Comparison of ENCODE assay signal across 1 cellular context in the genomic region with DNA sequence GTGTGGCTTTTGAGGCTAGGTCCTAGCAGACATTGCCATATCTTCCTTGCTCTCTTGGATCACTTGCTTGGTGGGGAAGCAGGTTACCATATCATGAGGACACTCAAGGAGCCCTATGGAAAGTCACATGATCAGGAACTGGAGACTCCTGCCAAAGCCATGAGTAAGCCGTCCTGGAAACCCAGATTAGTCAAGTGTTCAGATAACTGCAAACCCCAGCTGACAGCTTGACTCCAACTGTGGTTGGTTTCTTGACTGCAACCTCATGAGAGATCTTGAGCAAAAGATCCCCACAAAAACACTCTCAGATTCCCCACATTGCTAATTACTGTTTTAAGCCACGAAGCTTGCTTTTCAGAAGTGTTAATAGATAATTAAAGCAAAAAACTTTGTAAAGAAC.
TF ChIP-seq lines count a peak whose summit lies in the region.

No MANE protein-coding gene starts in this region.

TF ChIP-seq in GM12878, 131 proteins besides CTCF, POLR2A, EP300 and RAD21 (continued from another document):
- TF ChIP-seq, protein P1, sequence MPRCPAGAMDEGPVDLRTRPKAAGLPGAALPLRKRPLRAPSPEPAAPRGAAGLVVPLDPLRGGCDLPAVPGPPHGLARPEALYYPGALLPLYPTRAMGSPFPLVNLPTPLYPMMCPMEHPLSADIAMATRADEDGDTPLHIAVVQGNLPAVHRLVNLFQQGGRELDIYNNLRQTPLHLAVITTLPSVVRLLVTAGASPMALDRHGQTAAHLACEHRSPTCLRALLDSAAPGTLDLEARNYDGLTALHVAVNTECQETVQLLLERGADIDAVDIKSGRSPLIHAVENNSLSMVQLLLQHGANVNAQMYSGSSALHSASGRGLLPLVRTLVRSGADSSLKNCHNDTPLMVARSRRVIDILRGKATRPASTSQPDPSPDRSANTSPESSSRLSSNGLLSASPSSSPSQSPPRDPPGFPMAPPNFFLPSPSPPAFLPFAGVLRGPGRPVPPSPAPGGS (IDR thresholded peaks at IDR 0.05; ENCODE audit: borderline replicate concordance, insufficient read depth, low read depth, low read length, poor library complexity, severe bottlenecking), result peak; percentile 30
- TF ChIP-seq POU2F2 (IDR thresholded peaks at IDR 0.05; ENCODE audit: borderline replicate concordance, low read depth, low read length) (no peak), EED (IDR thresholded peaks at IDR 0.05; ENCODE audit: low read depth) (0 out of 2 replicates have a peak, but pooled peaks have one; percentile 15), BRCA1 (IDR thresholded peaks at IDR 0.05; ENCODE audit: low read depth, low read length) (no peak)
